1 cellular context compared by ENCODE assay signal in genomic region chr13:23578411-23579071, GRCh38.
TF ChIP-seq lines count a peak whose summit lies in the region.

No MANE protein-coding gene starts in this region.

TF ChIP-seq in HepG2, 621 proteins besides CTCF, POLR2A, EP300 and RAD21 (continued from another document and continues in another):
- TF ChIP-seq ZFP90 (CRISPR knock-in tag; IDR thresholded peaks at IDR 0.05; ENCODE audit: borderline replicate concordance) (peak; percentile 64), REXO4 (CRISPR knock-in tag; IDR thresholded peaks at IDR 0.05; ENCODE audit: borderline replicate concordance) (no peak), DMAP1 (CRISPR knock-in tag; IDR thresholded peaks at IDR 0.05) (0 out of 2 replicates have a peak, but pooled peaks have one; percentile 17), ZNF878 (CRISPR knock-in tag; IDR thresholded peaks at IDR 0.05) (no peak), MTA1 (CRISPR knock-in tag; IDR thresholded peaks at IDR 0.05; ENCODE audit: borderline replicate concordance) (peak; percentile 49; the same call in 1 of the 2 replicates), POLR2AphosphoS5 (IDR thresholded peaks at IDR 0.05; ENCODE audit: low read depth, low read length) (no peak), NR2F6 (IDR thresholded peaks at IDR 0.05) (0 out of 2 replicates have a peak, but pooled peaks have one; percentile 22), NR2F6 (CRISPR knock-in tag; IDR thresholded peaks at IDR 0.05) (peak; percentile 68), ZNF605 (CRISPR knock-in tag; IDR thresholded peaks at IDR 0.05) (peak; percentile 70; the same call in 1 of the 2 replicates), HIC2 (CRISPR knock-in tag; IDR thresholded peaks at IDR 0.05; ENCODE audit: low read depth) (no peak; the same call in 1 of the 2 replicates), ARHGAP35 (CRISPR knock-in tag; IDR thresholded peaks at IDR 0.05; ENCODE audit: borderline replicate concordance) (peak; percentile 70; the same call in 1 of the 2 replicates), SKI (IDR thresholded peaks at IDR 0.05; ENCODE audit: partially characterized antibody) (peak; percentile 71), FOXK1 (CRISPR knock-in tag; IDR thresholded peaks at IDR 0.05; ENCODE audit: borderline replicate concordance, low read depth) (peak; percentile 58; the same call in 1 of the 2 replicates), MAX (IDR thresholded peaks at IDR 0.05) (peak; percentile 81), ZNF350 (CRISPR knock-in tag; IDR thresholded peaks at IDR 0.05; ENCODE audit: borderline replicate concordance, low read depth) (peak; percentile 66; the same call in 1 of the 2 replicates), BHLHE40 (IDR thresholded peaks at IDR 0.05; ENCODE audit: low read length) (0 out of 2 replicates have a peak, but pooled peaks have one; percentile 14), ARNT2 (CRISPR knock-in tag; IDR thresholded peaks at IDR 0.05; ENCODE audit: low read depth) (peak; percentile 25; the same call in 1 of the 2 replicates), ZNF512 (CRISPR knock-in tag; IDR thresholded peaks at IDR 0.05) (no peak), ZBTB40 (IDR thresholded peaks at IDR 0.05) (no peak), ZBTB40 (CRISPR knock-in tag; IDR thresholded peaks at IDR 0.05) (no peak; the same call in 1 of the 2 replicates), TARDBP (CRISPR knock-in tag; IDR thresholded peaks at IDR 0.05) (peak; percentile 51), HOXA3 (CRISPR knock-in tag; IDR thresholded peaks at IDR 0.05) (peak; percentile 75), ZBTB14 (CRISPR knock-in tag; IDR thresholded peaks at IDR 0.05) (peak; percentile 63), ZFX (CRISPR knock-in tag; IDR thresholded peaks at IDR 0.05; ENCODE audit: low read depth) (peak; percentile 46; the same call in 1 of the 2 replicates), ZBTB25 (CRISPR knock-in tag; IDR thresholded peaks at IDR 0.05) (peak; percentile 13; the same call in 1 of the 2 replicates), TAF1 (CRISPR knock-in tag; IDR thresholded peaks at IDR 0.05) (no peak), ZNF564 (CRISPR knock-in tag; IDR thresholded peaks at IDR 0.05) (no peak), EEA1 (CRISPR knock-in tag; IDR thresholded peaks at IDR 0.05; ENCODE audit: borderline replicate concordance) (0 out of 2 replicates have a peak, but pooled peaks have one; percentile 36), TFDP1 (CRISPR knock-in tag; IDR thresholded peaks at IDR 0.05; ENCODE audit: borderline replicate concordance) (peak; percentile 51; the same call in 1 of the 2 replicates), IKZF4 (CRISPR knock-in tag; IDR thresholded peaks at IDR 0.05; ENCODE audit: borderline replicate concordance, low read depth, not compliant biosample characterization) (peak; percentile 57), SATB2 (CRISPR knock-in tag; IDR thresholded peaks at IDR 0.05) (no peak), ZNF547 (CRISPR knock-in tag; IDR thresholded peaks at IDR 0.05) (peak; percentile 59; the same call in 1 of the 2 replicates), THAP9 (CRISPR knock-in tag; IDR thresholded peaks at IDR 0.05; ENCODE audit: borderline replicate concordance) (peak; percentile 25; the same call in 1 of the 2 replicates), TMF1 (CRISPR knock-in tag; IDR thresholded peaks at IDR 0.05; ENCODE audit: low read depth) (peak; percentile 29; the same call in 1 of the 2 replicates), SAFB2 (CRISPR knock-in tag; IDR thresholded peaks at IDR 0.05; ENCODE audit: borderline replicate concordance, low read depth) (peak; percentile 61; the same call in 1 of the 2 replicates), ZMYM2 (CRISPR knock-in tag; IDR thresholded peaks at IDR 0.05) (peak; percentile 74; the same call in 1 of the 2 replicates), YY1 (IDR thresholded peaks at IDR 0.05; ENCODE audit: insufficient read depth, insufficient replicate concordance, low read depth, low read length) (peak; percentile 39), HOXA9 (CRISPR knock-in tag; IDR thresholded peaks at IDR 0.05; ENCODE audit: borderline replicate concordance) (peak; percentile 23; the same call in 1 of the 2 replicates), ZSCAN21 (CRISPR knock-in tag; IDR thresholded peaks at IDR 0.05; ENCODE audit: borderline replicate concordance) (peak; percentile 24; the same call in 1 of the 2 replicates)
